Comparison of ENCODE assay signal across 10 cellular contexts in genomic region chr1:232590742-232591082, GRCh38. TPM values are rescaled to one million over a fixed set of nuclear protein-coding genes. Genes with fewer than 3 reads are reported as not detected.
DNase-seq lines count a peak whose midpoint lies in the region; ATAC-seq and TF ChIP-seq lines count a peak whose summit lies in the region.
"Had no signal": no experiment of that assay in that cellular context is flagged by ENCODE, and none has a peak within 500 bp of the region (broad histone marks: within the 10 kb centered on the region; RNA-seq: fewer than 3 reads in every experiment).

No MANE protein-coding gene starts in this region.

- peak overlapping the region; percentile 24 for H3K4me3 Mint-ChIP-seq in dendritic cell treated with granulocyte-macrophage colony-stimulating factor and Interleukin-4, amounts not matched to agents 40 ng/mL and 50 ng/mL, for 4 days
- H3K4me3 Mint-ChIP-seq in activated T-cell treated with anti-CD3 and anti-CD28 coated beads, Interleukin-2, amount 50 U/mL, for 72 hours: no peak overlapping the region
- H3K4me3 Mint-ChIP-seq in Caco-2 (ENCODE audit: unreplicated experiment): no peak overlapping the region

- TF ChIP-seq POLR2A in stomach (IDR thresholded peaks at IDR 0.05): no peak

- BruUV-seq in Caco-2 (replicated peaks; lab: Mats Ljungman, UMichigan): no TSS peak

- peaks cover 11% of the 10 kb centered on the region for H3K36me3 Mint-ChIP-seq in dendritic cell treated with granulocyte-macrophage colony-stimulating factor and Interleukin-4, amounts not matched to agents 40 ng/mL and 50 ng/mL, for 4 days (ENCODE audit: low read depth)
- peaks cover 8 to 11% of the 10 kb centered on the region in 2 donors for H3K36me3 Mint-ChIP-seq in activated T-cell treated with anti-CD3 and anti-CD28 coated beads, Interleukin-2, amount 50 U/mL, for 72 hours (ENCODE audit: insufficient read depth in 2 of 2)
- no peaks in the 10 kb centered on the region for H3K36me3 Mint-ChIP-seq in Caco-2 (ENCODE audit: insufficient read depth, unreplicated experiment)

- no peak for TF ChIP-seq EP300 in stomach (IDR thresholded peaks at IDR 0.05)

- H3K9me3 ChIP-seq in stomach: no peaks in the 10 kb centered on the region
- no peaks in the 10 kb centered on the region for H3K9me3 ChIP-seq in Caco-2

- no peaks in the 10 kb centered on the region for H3K27me3 ChIP-seq in stomach
- no peaks in the 10 kb centered on the region for H3K27me3 ChIP-seq in Caco-2 (replicated peaks; ENCODE audit: control insufficient read depth, insufficient read depth, low read length)

- CTCF ChIA-PET in Caco-2 (lab: Charles Lee): no interaction called here

- peak overlapping the region; percentile 95 for H3K27ac Mint-ChIP-seq in dendritic cell treated with granulocyte-macrophage colony-stimulating factor and Interleukin-4, amounts not matched to agents 40 ng/mL and 50 ng/mL, for 4 days
- H3K27ac Mint-ChIP-seq in activated T-cell treated with anti-CD3 and anti-CD28 coated beads, Interleukin-2, amount 50 U/mL, for 72 hours: no peak overlapping the region
- no peak overlapping the region for H3K27ac Mint-ChIP-seq in Caco-2 (ENCODE audit: unreplicated experiment)

- H3K9me3 Mint-ChIP-seq in dendritic cell treated with granulocyte-macrophage colony-stimulating factor and Interleukin-4, amounts not matched to agents 40 ng/mL and 50 ng/mL, for 4 days: peaks cover 12% of the 10 kb centered on the region
- H3K9me3 Mint-ChIP-seq in activated T-cell treated with anti-CD3 and anti-CD28 coated beads, Interleukin-2, amount 50 U/mL, for 72 hours: peaks cover 9 to 11% of the 10 kb centered on the region in 2 donors
- H3K9me3 Mint-ChIP-seq in Caco-2 (ENCODE audit: unreplicated experiment): no peaks in the 10 kb centered on the region

- H3K36me3 ChIP-seq in stomach (no peaks in the 10 kb centered on the region), Caco-2 (ENCODE audit: control insufficient read depth, insufficient read depth, low read length) (no peaks in the 10 kb centered on the region)

- DNase-seq in SIG-M5 treated with dmso at 0.1 percent for 504 hours (lab: John Stamatoyannopoulos, UW; ENCODE audit: unreplicated experiment) (peak; percentile 55), SIG-M5 (lab: John Stamatoyannopoulos, UW) (no peak), stomach (no peak), Caco-2 (no peak)
- no peak for DNase-seq in activated T-cell treated with anti-CD3 and anti-CD28 coated beads, Interleukin-2, amount 50 U/mL, for 72 hours
- DNase-seq: activated CD4-positive, alpha-beta T cell treated with anti-CD3 and anti-CD28 coated beads, Interleukin-2, amount 50 U/mL, for 1 hour had no signal

- no peak overlapping the region for H3K4me3 ChIP-seq in stomach
- H3K4me3 ChIP-seq in Caco-2 (ENCODE audit: low read depth, low read length): no peak overlapping the region

- no peak for TF ChIP-seq CTCF in stomach (IDR thresholded peaks at IDR 0.05)
- TF ChIP-seq CTCF in Caco-2 (IDR thresholded peaks at IDR 0.05; ENCODE audit: insufficient read depth in 1 of 2, low read depth in 1 of 2, low read length in 1 of 2, severe bottlenecking in 1 of 2, unreplicated experiment in 1 of 2): no peak

- H3K27me3 Mint-ChIP-seq in dendritic cell treated with granulocyte-macrophage colony-stimulating factor and Interleukin-4, amounts not matched to agents 40 ng/mL and 50 ng/mL, for 4 days: no peaks in the 10 kb centered on the region
- H3K27me3 Mint-ChIP-seq in activated T-cell treated with anti-CD3 and anti-CD28 coated beads, Interleukin-2, amount 50 U/mL, for 72 hours (ENCODE audit: low read depth): no peaks in the 10 kb centered on the region
- H3K27me3 Mint-ChIP-seq in Caco-2 (ENCODE audit: insufficient read depth, unreplicated experiment): no peaks in the 10 kb centered on the region

- 69 to 81% (median 81%) methylated on average over 5 of the region's 5 CpGs for WGBS in stomach, 5 donors

- peak overlapping the region in 4 of 5 donors; percentile 4 to 69 (median 41) for H3K27ac ChIP-seq in stomach
- H3K27ac ChIP-seq: 22Rv1 had no signal

- ATAC-seq in HG03060 (IDR thresholded peaks at IDR 0.05; ENCODE audit: low read depth, unreplicated experiment) (peak; percentile 64), HG02763 (IDR thresholded peaks at IDR 0.05; ENCODE audit: unreplicated experiment) (no peak)
- ATAC-seq in activated T-cell treated with anti-CD3 and anti-CD28 coated beads, Interleukin-2, amount 50 U/mL, for 72 hours (replicated peaks in 1 of 2): no peak

- POLR2A ChIA-PET in Caco-2 (lab: Charles Lee): no interaction called here

- peaks cover 59% of the 10 kb centered on the region for H3K4me1 Mint-ChIP-seq in dendritic cell treated with granulocyte-macrophage colony-stimulating factor and Interleukin-4, amounts not matched to agents 40 ng/mL and 50 ng/mL, for 4 days (ENCODE audit: low read depth)
- peaks cover 33% of the 10 kb centered on the region for H3K4me1 Mint-ChIP-seq in activated T-cell treated with anti-CD3 and anti-CD28 coated beads, Interleukin-2, amount 50 U/mL, for 72 hours (ENCODE audit: low read depth)
- H3K4me1 Mint-ChIP-seq in Caco-2 (ENCODE audit: low read depth, unreplicated experiment): peaks cover 7% of the 10 kb centered on the region

- peaks cover 0 to 24% (median 2%) of the 10 kb centered on the region in 4 donors for H3K4me1 ChIP-seq in stomach
- no peaks in the 10 kb centered on the region for H3K4me1 ChIP-seq in Caco-2

- intact Hi-C loops in dendritic cell treated with granulocyte-macrophage colony-stimulating factor and Interleukin-4, amounts not matched to agents 40 ng/mL and 50 ng/mL, for 4 days (cut with micrococcal nuclease): loop anchor here (2.0 kb wide), 1 partner anchor 30 kb away; no protein-coding TSS in a partner anchor
- intact Hi-C loops in stomach (cut with DNase I; ENCODE audit: low total_unique reads) (no loop called here), Caco-2 (cut with micrococcal nuclease; ENCODE audit: unreplicated experiment) (no loop called here)

RNA-seq across cellular contexts. Expression of gene SIPA1L2, which starts 39.2 kb away (rescaled TPM):
- total RNA-seq in stomach: 100 to 1,000 TPM in 1 of 5 donors, 10 to 100 TPM in 3, 1 to 10 TPM in 1; 6.4 to 240 (median 37.5) TPM
- 1 to 10 TPM; 2.5 to 6.8 (median 4.1) TPM for polyA plus RNA-seq in stomach
- total RNA-seq in activated T-cell treated with anti-CD3 and anti-CD28 coated beads, Interleukin-2, amount 50 U/mL, for 72 hours: 1 to 10 TPM; 3.3 to 5.9 TPM
- total RNA-seq in Caco-2 (2022): 13.2 and 18.6 TPM in 2 replicates
